1 cellular context compared by ENCODE assay signal in genomic region chr1:212683357-212683722, GRCh38.
A peak's percentile ranks its signal among the peaks of the same experiment; 100 is the strongest.
TF ChIP-seq lines count a peak whose summit lies in the region.

No MANE protein-coding gene starts in this region.

TF ChIP-seq in K562, 482 proteins besides CTCF, POLR2A, EP300 and RAD21 (continued from another document):
- TF ChIP-seq MGA (IDR thresholded peaks at IDR 0.05) (0 out of 2 replicates have a peak, but pooled peaks have one; percentile 30), L3MBTL2 (IDR thresholded peaks at IDR 0.05) (peak; percentile 69), ZBTB17 (CRISPR knock-in tag; IDR thresholded peaks at IDR 0.05) (no peak), E2F3 (CRISPR knock-in tag; IDR thresholded peaks at IDR 0.05) (0 out of 2 replicates have a peak, but pooled peaks have one; percentile 17), EGR1 (conservative IDR thresholded peaks at IDR 0.05) (peak; percentile 63), RREB1 (CRISPR knock-in tag; IDR thresholded peaks at IDR 0.05) (peak; percentile 62; the same call in 1 of the 2 replicates), MTA2 (IDR thresholded peaks at IDR 0.05; ENCODE audit: low read depth) (no peak), ETV1 (tag; conservative IDR thresholded peaks at IDR 0.05; ENCODE audit: low read depth) (peak; percentile 74), DLX4 (CRISPR knock-in tag; IDR thresholded peaks at IDR 0.05) (no peak)
TF ChIP-seq in K562: peak in this region for 36.
